Comparison of ENCODE assay signal across 8 cellular contexts in the genomic region with DNA sequence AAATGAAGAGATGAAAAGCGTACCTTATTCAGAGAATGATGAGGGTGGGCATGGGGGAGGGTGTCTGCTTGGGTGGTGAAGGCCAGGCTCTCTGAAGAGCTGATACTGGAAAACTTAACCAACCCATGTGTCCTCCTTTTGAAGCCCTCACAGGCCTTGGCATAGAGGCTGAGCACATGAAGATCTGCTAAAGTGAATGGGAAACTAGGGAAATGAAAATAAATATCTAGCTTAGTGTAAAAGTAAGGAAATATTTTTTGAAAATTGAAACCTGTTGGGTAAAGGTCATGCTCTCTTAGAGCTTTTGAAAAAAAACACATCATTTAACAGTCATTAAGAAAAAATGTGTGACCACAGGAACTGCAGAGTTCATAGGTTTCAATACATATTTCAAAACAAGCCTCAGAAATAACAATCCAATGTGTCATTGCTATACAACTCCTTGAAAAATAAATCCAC. TPM values are rescaled to one million over a fixed set of nuclear protein-coding genes. Genes with fewer than 3 reads are reported as not detected.
A peak's percentile ranks its signal among the peaks of the same experiment; 100 is the strongest.
DNase-seq lines count a peak whose midpoint lies in the region; ATAC-seq and TF ChIP-seq lines count a peak whose summit lies in the region.

No MANE protein-coding gene starts in this region.

- H3K9me3 ChIP-seq in PC-3 (ENCODE audit: low read length) (no peaks in the 10 kb centered on the region), OCI-LY7 (ENCODE audit: low read length) (no peaks in the 10 kb centered on the region)

- peak overlapping the region; percentile 74 for H3K27ac ChIP-seq in PC-3 (ENCODE audit: low read length)
- H3K27ac ChIP-seq in OCI-LY7 (ENCODE audit: low read depth, low read length, poor library complexity, severe bottlenecking) = no peak overlapping the region

- POLR2A ChIA-PET in PC-3 (lab: Charles Lee; ENCODE audit: unreplicated experiment) (interaction anchor here (0.6 to 1.0 kb wide), 4 partner anchors 29 to 229 kb away, joined by 3 to 7 read pairs (median 3); no protein-coding TSS in a partner anchor), OCI-LY7 (lab: Charles Lee) (interaction anchor here (0.7 to 1.1 kb wide), 4 partner anchors 14 to 1838 kb away, joined by 3 to 8 read pairs (median 4); no protein-coding TSS in a partner anchor)

- H3K4me3 ChIP-seq in HFF-Myc (replicated peaks; ENCODE audit: low read depth, low read length) (no peak overlapping the region), PC-3 (ENCODE audit: low read length) (no peak overlapping the region), kidney epithelial cell (ENCODE audit: low read depth, low read length) (no peak overlapping the region), OCI-LY7 (ENCODE audit: low read depth, low read length, poor library complexity, severe bottlenecking) (no peak overlapping the region)

- no peaks in the 10 kb centered on the region for H3K36me3 ChIP-seq in PC-3 (ENCODE audit: low read depth, low read length)
- H3K36me3 ChIP-seq in kidney epithelial cell (ENCODE audit: control insufficient read depth, insufficient read depth, low read length) = no peaks in the 10 kb centered on the region
- H3K36me3 ChIP-seq in OCI-LY7 (ENCODE audit: insufficient read depth, low read length) = no peaks in the 10 kb centered on the region

- ATAC-seq in PC-3 (peak; percentile 88), HG02970 (IDR thresholded peaks at IDR 0.05; ENCODE audit: low FRiP score, unreplicated experiment) (no peak)

- H3K9me2 ChIP-seq in PC-3 (replicated peaks; ENCODE audit: low read length) (no peaks in the 10 kb centered on the region), OCI-LY7 (ENCODE audit: insufficient read depth, low read length) (no peaks in the 10 kb centered on the region)

- CTCF ChIA-PET in PC-3 (lab: Charles Lee) = interaction anchor here (0.6 kb wide), 1 partner anchor 603 kb away, joined by 4 read pairs; no protein-coding TSS in a partner anchor
- CTCF ChIA-PET in OCI-LY7 (lab: Charles Lee; ENCODE audit: unreplicated experiment) = no interaction called here

- TF ChIP-seq CTCF in GM13977 (IDR thresholded peaks at IDR 0.05; ENCODE audit: extremely low read depth, insufficient read depth, missing control alignments) (no peak), HFF-Myc (IDR thresholded peaks at IDR 0.05; ENCODE audit: low read depth, low read length, missing control alignments) (no peak), PC-3 (conservative IDR thresholded peaks at IDR 0.05; ENCODE audit: low read depth, low read length) (no peak), kidney epithelial cell (IDR thresholded peaks at IDR 0.05; ENCODE audit: insufficient read depth, low read length, poor library complexity, severe bottlenecking) (no peak), OCI-LY7 (conservative IDR thresholded peaks at IDR 0.05; ENCODE audit: low read length) (no peak)

- H4K20me1 ChIP-seq in PC-3 (ENCODE audit: low read length) (no peaks in the 10 kb centered on the region), OCI-LY7 (ENCODE audit: insufficient read depth, low read length) (no peaks in the 10 kb centered on the region)

- no peaks in the 10 kb centered on the region for H3K27me3 ChIP-seq in PC-3 (ENCODE audit: low read length)
- H3K27me3 ChIP-seq in kidney epithelial cell (ENCODE audit: control insufficient read depth, insufficient read depth, low read length) = no peaks in the 10 kb centered on the region

- BruUV-seq in PC-3 (replicated peaks; lab: Mats Ljungman, UMichigan) (no TSS peak), OCI-LY7 (replicated peaks; lab: Mats Ljungman, UMichigan) (no TSS peak)

- H3K79me2 ChIP-seq in PC-3 (ENCODE audit: low read length) = no peaks in the 10 kb centered on the region
- H3K79me2 ChIP-seq in OCI-LY7 (ENCODE audit: insufficient read depth, low read depth, low read length) = no peaks in the 10 kb centered on the region

- DNase-seq in GM13977 (ENCODE audit: low spot score) = peak; percentile 30
- peak; percentile 76 for DNase-seq in HFF-Myc (ENCODE audit: extremely low read depth, low read depth)
- peak; percentile 90 for DNase-seq in PC-3
- DNase-seq in kidney epithelial cell (ENCODE audit: low read depth) = peak; percentile 47
- DNase-seq in NCI-H2227 treated with DMSO at 0.1 percent for 48 hours (lab: John Stamatoyannopoulos, UW) = no peak
- no peak for DNase-seq in NCI-H526 (lab: John Stamatoyannopoulos, UW)
- DNase-seq in OCI-LY7 (ENCODE audit: low spot score) = no peak

- intact Hi-C loops in PC-3 (cut with micrococcal nuclease) (loop anchor here (1.0 to 2.0 kb wide), 3 partner anchors 33 to 142 kb away; no protein-coding TSS in a partner anchor), OCI-LY7 (cut with micrococcal nuclease; ENCODE audit: unreplicated experiment) (no loop called here)

- in situ Hi-C loops in GM13977 (cut with MboI; ENCODE audit: low pct_unique_long_range_greater_than_20kb, low sequenced_read_pairs, unreplicated experiment) = no loop called here

- no peak overlapping the region; the same call in 1 of the 2 replicates for H3K9ac ChIP-seq in PC-3 (ENCODE audit: low read length)

- H3F3A ChIP-seq in PC-3 (ENCODE audit: low read length, unreplicated experiment) = peaks cover 3% of the 10 kb centered on the region

- H3K4me2 ChIP-seq in PC-3 (ENCODE audit: low read length) = peak overlapping the region; percentile 68
- H3K4me2 ChIP-seq in OCI-LY7 (ENCODE audit: low read length) = no peak overlapping the region

- peaks cover 47% of the 10 kb centered on the region for H3K4me1 ChIP-seq in PC-3 (ENCODE audit: insufficient read depth, low read length)
- peaks cover 12% of the 10 kb centered on the region for H3K4me1 ChIP-seq in OCI-LY7 (ENCODE audit: insufficient read depth, low read length, poor library complexity, severe bottlenecking)

- H2AFZ ChIP-seq in PC-3 (ENCODE audit: low read length) (no peak overlapping the region), OCI-LY7 (ENCODE audit: low read length) (no peak overlapping the region; the same call in 1 of the 2 replicates)

RNA-seq across cellular contexts. Expression of a gene that starts 40.5 kb away (rescaled TPM):
- total RNA-seq in PC-3 (2014; rRNA removed) (19.3 and 39.2 TPM in 2 replicates), kidney epithelial cell (9.7 and 11.6 TPM in 2 replicates), OCI-LY7 (2022) (91.6 and 94.5 TPM in 2 replicates)
- 74.8 and 102 TPM in 2 replicates for total RNA-seq in OCI-LY7 (2014; rRNA removed; shearing (Covaris generic))

Comparison
In these comparisons a context has a peak if more than half of its experiments do, and no peak if none do; other contexts are left out.
1. DNase-seq: peak in GM13977 (single experiment), HFF-Myc (single experiment), PC-3 (single experiment) and kidney epithelial cell (single experiment); none in NCI-H2227 treated with DMSO at 0.1 percent for 48 hours (single experiment), NCI-H526 (0 of 2) and OCI-LY7 (single experiment).